Comparison of ENCODE assay signal across 8 cellular contexts in the genomic region with DNA sequence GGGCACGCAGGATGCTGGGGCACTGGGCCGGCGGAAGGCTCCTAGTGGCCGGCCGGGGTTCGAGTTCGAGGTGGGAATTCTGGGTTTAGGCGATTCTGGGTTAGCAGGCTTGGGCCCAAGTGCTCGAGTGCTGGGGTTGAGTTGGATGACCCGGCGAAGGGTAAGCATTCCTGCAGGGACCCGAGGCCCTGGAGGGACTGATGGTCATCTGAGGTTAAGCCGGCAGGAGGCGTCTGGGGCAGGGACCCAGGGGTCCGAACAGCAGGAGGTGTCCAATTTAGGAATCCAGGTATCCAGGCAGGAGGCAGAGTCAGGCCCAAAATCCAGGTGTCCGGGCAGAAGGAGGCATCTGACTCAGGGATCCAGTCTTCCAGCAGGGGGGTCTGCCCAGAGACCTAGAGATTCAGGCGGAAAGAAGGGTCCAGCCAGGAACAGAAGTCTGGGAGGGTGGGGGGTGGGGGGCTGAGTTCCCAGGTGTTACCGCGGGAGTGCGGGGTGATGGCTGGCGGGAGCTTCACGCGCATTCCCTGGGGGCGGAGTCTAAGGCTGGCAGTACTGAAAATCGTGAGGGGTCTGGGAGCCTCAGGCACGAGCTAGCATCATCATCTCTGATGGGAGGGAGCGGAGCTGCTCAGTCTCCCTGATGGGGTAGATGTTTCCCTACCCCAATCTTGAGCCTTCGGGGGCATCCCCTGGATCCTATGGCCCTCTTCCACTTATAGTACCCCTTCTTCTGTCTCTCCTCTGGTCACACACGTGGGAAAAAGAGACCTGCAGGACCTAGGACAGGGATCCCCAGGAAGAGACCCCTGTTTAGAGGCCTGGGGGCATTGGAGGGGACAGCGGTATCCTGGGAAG. TPM values are rescaled to one million over a fixed set of nuclear protein-coding genes. Genes with fewer than 3 reads are reported as not detected.
DNase-seq lines count a peak whose midpoint lies in the region; ATAC-seq, FAIRE-seq and TF ChIP-seq lines count a peak whose summit lies in the region.

No MANE protein-coding gene starts in this region.

- peaks cover 17% of the 10 kb centered on the region for H3K27me3 Mint-ChIP-seq in T-helper 1 cell treated with Interleukin-12 subunit alpha and Interleukin-12 subunit beta and Interleukin-4 antibody, amounts not matched to agents 30 μg/mL and 1 μg/mL, for 36 hours (ENCODE audit: low read depth)

- H3K36me3 Mint-ChIP-seq in T-helper 1 cell treated with Interleukin-12 subunit alpha and Interleukin-12 subunit beta and Interleukin-4 antibody, amounts not matched to agents 30 μg/mL and 1 μg/mL, for 36 hours (ENCODE audit: low read depth) = no peaks in the 10 kb centered on the region

- H3K36me3 ChIP-seq in Peyer's patch (no peaks in the 10 kb centered on the region), esophagus squamous epithelium (no peaks in the 10 kb centered on the region), gastrocnemius medialis (no peaks in the 10 kb centered on the region)

- in situ Hi-C loops in gastrocnemius medialis (cut with MboI; ENCODE audit: low sequenced_read_pairs in 4 of 4) = loop anchor here (5.0 to 10.0 kb wide), 5 partner anchors 36 to 272 kb away; a partner anchor contains a TSS

- H3K27ac Mint-ChIP-seq in T-helper 1 cell treated with Interleukin-12 subunit alpha and Interleukin-12 subunit beta and Interleukin-4 antibody, amounts not matched to agents 30 μg/mL and 1 μg/mL, for 36 hours = peak overlapping the region; percentile 45

- WGBS in esophagus squamous epithelium, 2 donors = 65 to 67% methylated on average over 11 to 14 of the region's 30 CpGs

- no peaks in the 10 kb centered on the region for H3K9me3 Mint-ChIP-seq in T-helper 1 cell treated with Interleukin-12 subunit alpha and Interleukin-12 subunit beta and Interleukin-4 antibody, amounts not matched to agents 30 μg/mL and 1 μg/mL, for 36 hours

- peak overlapping the region; percentile 65 for H3K4me3 Mint-ChIP-seq in T-helper 1 cell treated with Interleukin-12 subunit alpha and Interleukin-12 subunit beta and Interleukin-4 antibody, amounts not matched to agents 30 μg/mL and 1 μg/mL, for 36 hours

- TF ChIP-seq POLR2A in Peyer's patch (IDR thresholded peaks at IDR 0.05) (no peak), esophagus squamous epithelium (IDR thresholded peaks at IDR 0.05) (no peak), gastrocnemius medialis (IDR thresholded peaks at IDR 0.05) (no peak)

- DNase-seq in T-helper 1 cell (no peak), Peyer's patch (no peak), esophagus squamous epithelium (lab: John Stamatoyannopoulos, UW) (no peak), gastrocnemius medialis (no peak), GM19239 (ENCODE audit: insufficient read length, low spot score) (no peak), SW480 (ENCODE audit: low spot score) (no peak), Ammon's horn (ENCODE audit: low spot score) (no peak)

- H3K4me3 ChIP-seq in Peyer's patch = peak overlapping the region; percentile 48 to 59 (median 56)
- H3K4me3 ChIP-seq in esophagus squamous epithelium = peak overlapping the region; percentile 26 to 68 (median 46)
- peak overlapping the region; percentile 50 to 65 (median 54) for H3K4me3 ChIP-seq in gastrocnemius medialis

- no peaks in the 10 kb centered on the region for H3K9me3 ChIP-seq in Peyer's patch
- H3K9me3 ChIP-seq in esophagus squamous epithelium = no peaks in the 10 kb centered on the region
- H3K9me3 ChIP-seq in gastrocnemius medialis = no peaks in the 10 kb centered on the region

- H3K4me1 Mint-ChIP-seq in T-helper 1 cell treated with Interleukin-12 subunit alpha and Interleukin-12 subunit beta and Interleukin-4 antibody, amounts not matched to agents 30 μg/mL and 1 μg/mL, for 36 hours (ENCODE audit: low read depth) = peaks cover 14% of the 10 kb centered on the region

- no peak for FAIRE-seq in GM19239 (lab: Jason Lieb, UNC)

- TF ChIP-seq CTCF in Peyer's patch (IDR thresholded peaks at IDR 0.05) (no peak), esophagus squamous epithelium (IDR thresholded peaks at IDR 0.05) (peak in 1 of 6 experiments; percentile 3), gastrocnemius medialis (IDR thresholded peaks at IDR 0.05 in 4 of 5, conservative IDR thresholded peaks at IDR 0.05 in 1 of 5) (no peak)

- H3K27ac ChIP-seq in Peyer's patch (peak overlapping the region in 3 of 4 donors; percentile 27 to 67 (median 53)), esophagus squamous epithelium (peak overlapping the region in 3 of 4 donors; percentile 52 to 72 (median 70)), gastrocnemius medialis (peak overlapping the region in 3 of 4 donors; percentile 57 to 66 (median 61))

- intact Hi-C loops in esophagus squamous epithelium (cut with DNase I) = loop anchor here (5.0 to 10.0 kb wide), 4 partner anchors 36 to 291 kb away; no protein-coding TSS in a partner anchor
- intact Hi-C loops in gastrocnemius medialis (cut with DNase I; ENCODE audit: low total_unique reads) = loop anchor here (1.0 to 2.0 kb wide), 2 partner anchors 28 to 270 kb away; no protein-coding TSS in a partner anchor

- H3K4me1 ChIP-seq in Peyer's patch = peaks cover 7 to 20% (median 13%) of the 10 kb centered on the region in 4 donors
- peaks cover 19 to 60% (median 19%) of the 10 kb centered on the region in 3 donors for H3K4me1 ChIP-seq in esophagus squamous epithelium
- H3K4me1 ChIP-seq in gastrocnemius medialis = peaks cover 17 to 23% of the 10 kb centered on the region in 2 donors

- H3K27me3 ChIP-seq in Peyer's patch (no peaks in the 10 kb centered on the region), esophagus squamous epithelium (no peaks in the 10 kb centered on the region), gastrocnemius medialis (no peaks in the 10 kb centered on the region)

- ATAC-seq in gastrocnemius medialis = no peak

RNA-seq across cellular contexts. Expression of a gene that starts 0.6 kb away (rescaled TPM):
- not detected for total RNA-seq in Peyer's patch
- total RNA-seq in esophagus squamous epithelium = under 1 TPM in 1 of 4 donors, not detected in 3; 0.38 TPM
- under 1 TPM in 3 of 4 donors, not detected in 1; 0.23 to 0.51 (median 0.35) TPM for total RNA-seq in gastrocnemius medialis

RNA-seq across cellular contexts. Expression of a gene that starts 9.9 kb away (rescaled TPM):
- total RNA-seq in Peyer's patch (not detected), esophagus squamous epithelium (10 to 100 TPM in 1 of 4 donors, 1 to 10 TPM in 3; 4.8 to 15.4 (median 6.5) TPM), gastrocnemius medialis (not detected)

RNA-seq across cellular contexts. Expression of a gene that starts 18.4 kb away (rescaled TPM):
- not detected for total RNA-seq in Peyer's patch
- total RNA-seq in esophagus squamous epithelium = 1 to 10 TPM; 3.0 to 4.7 (median 4.3) TPM
- 10 to 100 TPM; 13.2 to 35.7 (median 19.3) TPM for total RNA-seq in gastrocnemius medialis

RNA-seq across cellular contexts. Expression of a gene that starts 26.2 kb away (rescaled TPM):
- total RNA-seq in Peyer's patch (100 to 1,000 TPM in 1 of 4 donors, 10 to 100 TPM in 2, 1 to 10 TPM in 1; 6.3 to 124 (median 34.1) TPM), esophagus squamous epithelium (100 to 1,000 TPM in 1 of 4 donors, 10 to 100 TPM in 3; 72.3 to 121 (median 76.9) TPM), gastrocnemius medialis (10 to 100 TPM; 16.5 to 29.1 (median 18.4) TPM)

RNA-seq across cellular contexts. Expression of a gene that starts 51.2 kb away (rescaled TPM):
- 10 to 100 TPM in 1 of 4 donors, 1 to 10 TPM in 3; 9.0 to 37.1 (median 9.5) TPM for total RNA-seq in Peyer's patch
- total RNA-seq in esophagus squamous epithelium = 100 to 1,000 TPM in 3 of 4 donors, 10 to 100 TPM in 1; 74.7 to 182 (median 125) TPM
- under 1 TPM in 1 of 4 donors, not detected in 3; 0.66 TPM for total RNA-seq in gastrocnemius medialis

Comparison
In these comparisons a context has a peak if more than half of its experiments do, and no peak if none do; other contexts are left out.
1. RNA of a gene that starts 9.9 kb away (total RNA-seq): 4.8 to 15.4 TPM in esophagus squamous epithelium; not detected in Peyer's patch and not detected in gastrocnemius medialis; every median in the first group is over 4 times any median in the second.
2. Peak in every context shown above with its lines, with median percentiles within 50 percentile points of each other: H3K27ac ChIP-seq and H3K4me3 ChIP-seq.